ENCODE assay signal across 14 cellular contexts in genomic region chr10:30821269-30821993, GRCh38.
DNase-seq lines count a peak whose midpoint lies in the region; ATAC-seq and TF ChIP-seq lines count a peak whose summit lies in the region.
"Had no signal": no experiment of that assay in that cellular context is flagged by ENCODE, and none has a peak within 500 bp of the region (broad histone marks: within the 10 kb centered on the region; RNA-seq: fewer than 3 reads in every experiment).

No MANE protein-coding gene starts in this region.

- peak overlapping the region; percentile 58 for H3K27ac ChIP-seq in upper lobe of right lung
- H3K27ac ChIP-seq: body of pancreas had no signal

- H3K27me3 Mint-ChIP-seq in nephron (ENCODE audit: low read depth): no peaks in the 10 kb centered on the region

- H3K36me3 Mint-ChIP-seq in nephron (ENCODE audit: low read depth): no peaks in the 10 kb centered on the region

- H3K4me3 ChIP-seq in upper lobe of right lung: no peak overlapping the region
- H3K4me3 ChIP-seq: body of pancreas, mucosa of descending colon had no signal

- no peak overlapping the region for H3K4me3 Mint-ChIP-seq in nephron
- H3K4me3 Mint-ChIP-seq: T-helper 1 cell treated with Interleukin-12 subunit alpha and Interleukin-12 subunit beta and Interleukin-4 antibody, amounts not matched to agents 30 μg/mL and 1 μg/mL, for 36 hours had no signal

- H3K36me3 ChIP-seq in upper lobe of right lung: no peaks in the 10 kb centered on the region

- H3K4me1 Mint-ChIP-seq in nephron: peaks cover 67% of the 10 kb centered on the region

- peaks cover 21% of the 10 kb centered on the region for H3K4me1 ChIP-seq in upper lobe of right lung

- no peaks in the 10 kb centered on the region for H3K9me3 ChIP-seq in upper lobe of right lung
- H3K9me3 ChIP-seq: body of pancreas, mucosa of descending colon had no signal

- no peaks in the 10 kb centered on the region for H3K27me3 ChIP-seq in upper lobe of right lung
- H3K27me3 ChIP-seq: body of pancreas had no signal

- H3K27ac Mint-ChIP-seq in nephron: peak overlapping the region; percentile 51 to 97 (median 92)
- H3K27ac Mint-ChIP-seq: activated T-helper 2 cell treated with anti-CD3 and anti-CD28 coated beads, Interferon-gamma antibody, Interleukin-2, Interleukin-4, amounts not matched to agents 10 μg/mL and 5 μg/mL and 100 μg/mL, durations not matched to agents 14 hours and 24 hours and 36 hours; T-helper 1 cell treated with Interleukin-12 subunit alpha and Interleukin-12 subunit beta and Interleukin-4 antibody, amounts not matched to agents 30 μg/mL and 1 μg/mL, for 36 hours had no signal

- H3K9me3 Mint-ChIP-seq in nephron: no peaks in the 10 kb centered on the region
- H3K9me3 Mint-ChIP-seq: activated T-helper 2 cell treated with anti-CD3 and anti-CD28 coated beads, Interferon-gamma antibody, Interleukin-2, Interleukin-4, amounts not matched to agents 10 μg/mL and 5 μg/mL and 100 μg/mL, durations not matched to agents 14 hours and 24 hours and 36 hours; T-helper 1 cell treated with Interleukin-12 subunit alpha and Interleukin-12 subunit beta and Interleukin-4 antibody, amounts not matched to agents 30 μg/mL and 1 μg/mL, for 36 hours had no signal

- intact Hi-C loops in cardiac septum (cut with DNase I): no loop called here
- intact Hi-C loops in left ventricle myocardium superior (cut with micrococcal nuclease): no loop called here
- intact Hi-C loops in upper lobe of right lung (cut with DNase I): no loop called here

- no peak for ATAC-seq in left ventricle myocardium superior
- ATAC-seq in upper lobe of right lung: no peak
- ATAC-seq: body of pancreas, mucosa of descending colon had no signal

- TF ChIP-seq CTCF in nephron (IDR thresholded peaks at IDR 0.05; ENCODE audit: unreplicated experiment in 3 of 3): no peak
- no peak for TF ChIP-seq CTCF in upper lobe of right lung (IDR thresholded peaks at IDR 0.05)

- DNase-seq in cardiac septum (ENCODE audit: low spot score) (peak; percentile 46), left ventricle myocardium superior (no peak), erythroblast (lab: John Stamatoyannopoulos, UW) (peak; percentile 88 to 96), upper lobe of right lung (no peak), NCI-H1048 (lab: John Stamatoyannopoulos, UW) (no peak), D341Med (ENCODE audit: low spot score) (no peak), Kasumi-1 (lab: John Stamatoyannopoulos, UW) (no peak)
- DNase-seq: activated CD4-positive, alpha-beta T cell treated with anti-CD3 and anti-CD28 coated beads, Interleukin-2, amount 50 U/mL, for 1 hour; body of pancreas; mucosa of descending colon; trophoblast cell had no signal

- TF ChIP-seq POLR2A in erythroblast (IDR thresholded peaks at IDR 0.05; ENCODE audit: low read length): no peak

Comparison
In these comparisons a context has a peak if more than half of its experiments do, and no peak if none do; other contexts are left out.
1. DNase-seq: peak in cardiac septum (single experiment) and erythroblast (2 of 2); none in left ventricle myocardium superior (single experiment), upper lobe of right lung (single experiment), NCI-H1048 (single experiment), D341Med (single experiment) and Kasumi-1 (0 of 2).